13 cellular contexts compared by ENCODE assay signal in the genomic region with DNA sequence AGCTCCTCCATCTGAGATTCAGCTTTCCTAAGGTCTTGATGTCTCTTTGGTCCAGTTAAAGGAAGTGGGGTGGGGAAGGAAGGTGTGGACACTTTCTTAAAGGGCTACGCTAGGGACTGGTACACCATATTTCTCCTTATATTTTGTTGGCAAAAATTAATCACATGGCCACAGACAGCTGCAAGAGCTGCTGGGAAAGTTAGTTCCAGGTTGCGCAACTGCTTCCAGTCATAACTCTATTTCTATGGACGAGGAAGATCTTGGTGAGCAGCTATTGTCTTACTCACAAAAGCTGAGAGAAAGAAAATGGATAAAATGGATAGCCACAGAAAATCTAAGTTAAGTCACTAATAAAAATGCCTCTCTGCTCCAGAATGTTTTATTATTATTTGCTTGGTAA.
"Had no signal": no experiment of that assay in that cellular context is flagged by ENCODE, and none has a peak within 500 bp of the region (broad histone marks: within the 10 kb centered on the region; RNA-seq: fewer than 3 reads in every experiment).

No MANE protein-coding gene starts in this region.

- H3K4me3 Mint-ChIP-seq: activated CD8-positive, alpha-beta T cell treated with anti-CD3 and anti-CD28 coated beads, Interleukin-2, amount 10 ng/mL, durations not matched to agents 7 days and 5 days; activated naive CD8-positive, alpha-beta T cell treated with anti-CD3 and anti-CD28 coated beads, Interleukin-2, amount 50 U/mL, for 24 hours; naive thymus-derived CD8-positive, alpha-beta T cell had no signal

- DNase-seq: activated CD4-positive, alpha-beta T cell treated with anti-CD3 and anti-CD28 coated beads for 4 hours; activated CD8-positive, alpha-beta memory T cell treated with anti-CD3 and anti-CD28 coated beads, Interleukin-2, amount 50 U/mL, for 48 hours; activated CD8-positive, alpha-beta T cell treated with anti-CD3 and anti-CD28 coated beads, Interleukin-2, amount 10 ng/mL, durations not matched to agents 7 days and 5 days; activated naive CD4-positive, alpha-beta T cell treated with Interleukin-2 at 50 U/mL for 16 hours; activated naive CD8-positive, alpha-beta T cell treated with anti-CD3 and anti-CD28 coated beads, Interleukin-2, amount 50 U/mL, for 24 hours; foreskin melanocyte; head of caudate nucleus; mucosa of descending colon; naive thymus-derived CD8-positive, alpha-beta T cell; posterior cingulate gyrus; small intestine had no signal

- H3K27me3 ChIP-seq: esophagus muscularis mucosa, tibial nerve had no signal

- H3K4me3 ChIP-seq: esophagus muscularis mucosa, mucosa of descending colon, tibial nerve had no signal

- H3K9me3 Mint-ChIP-seq: activated naive CD8-positive, alpha-beta T cell treated with anti-CD3 and anti-CD28 coated beads, Interleukin-2, amount 50 U/mL, for 24 hours; naive thymus-derived CD8-positive, alpha-beta T cell had no signal

- H3K27ac Mint-ChIP-seq: activated CD8-positive, alpha-beta T cell treated with anti-CD3 and anti-CD28 coated beads, Interleukin-2, amount 10 ng/mL, durations not matched to agents 7 days and 5 days; naive thymus-derived CD8-positive, alpha-beta T cell had no signal

- H3K27ac ChIP-seq: esophagus muscularis mucosa, tibial nerve had no signal

- H3K4me1 ChIP-seq: esophagus muscularis mucosa, tibial nerve had no signal

- H3K9me3 ChIP-seq: esophagus muscularis mucosa, mucosa of descending colon, tibial nerve had no signal

- H3K36me3 ChIP-seq: esophagus muscularis mucosa, tibial nerve had no signal

- ATAC-seq: activated CD8-positive, alpha-beta T cell treated with anti-CD3 and anti-CD28 coated beads, Interleukin-2, amount 10 ng/mL, durations not matched to agents 7 days and 5 days; activated naive CD8-positive, alpha-beta T cell treated with anti-CD3 and anti-CD28 coated beads, Interleukin-2, amount 50 U/mL, for 24 hours; mucosa of descending colon; naive thymus-derived CD8-positive, alpha-beta T cell had no signal

- H3K27me3 Mint-ChIP-seq: activated naive CD8-positive, alpha-beta T cell treated with anti-CD3 and anti-CD28 coated beads, Interleukin-2, amount 50 U/mL, for 24 hours had no signal
